Comparison of ENCODE assay signal across 29 cellular contexts in the genomic region with DNA sequence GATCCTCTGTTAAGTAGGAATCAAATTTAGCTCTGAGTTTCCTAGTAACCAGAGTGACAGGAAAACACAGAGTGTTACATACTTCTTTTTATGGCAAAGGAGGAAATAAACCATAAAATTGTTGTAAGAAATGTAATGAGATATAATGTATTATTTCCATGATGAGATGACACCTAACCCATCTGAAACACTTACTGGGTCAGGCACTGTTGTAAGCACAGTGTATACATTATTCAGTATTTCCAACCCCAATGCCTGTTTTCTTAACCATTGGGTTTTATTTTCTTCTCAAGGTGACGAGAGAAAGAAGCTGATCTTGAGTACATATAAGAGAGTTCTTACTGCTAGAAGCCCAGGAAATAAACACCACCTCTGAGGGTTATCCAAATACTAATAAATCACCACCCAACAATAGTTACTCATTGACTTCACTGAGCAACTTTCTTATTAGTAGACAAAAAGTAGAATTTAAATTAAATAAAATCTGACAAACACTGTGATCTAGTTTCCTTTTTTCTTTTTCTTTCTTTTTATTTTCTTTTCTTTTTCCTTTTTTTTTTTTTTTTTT. TPM values are rescaled to one million over a fixed set of nuclear protein-coding genes. Genes with fewer than 3 reads are reported as not detected.
DNase-seq lines count a peak whose midpoint lies in the region; ATAC-seq, FAIRE-seq and TF ChIP-seq lines count a peak whose summit lies in the region.
"Had no signal": no experiment of that assay in that cellular context is flagged by ENCODE, and none has a peak within 500 bp of the region (broad histone marks: within the 10 kb centered on the region; RNA-seq: fewer than 3 reads in every experiment).

No MANE protein-coding gene starts in this region.

- DNase-seq in activated CD4-positive, alpha-beta T cell treated with anti-CD3 and anti-CD28 coated beads, Interleukin-2, amount 10 ng/mL, durations not matched to agents 24 days and 14 days, result peak; percentile 57
- DNase-seq in activated CD4-positive, alpha-beta T cell treated with anti-CD3 and anti-CD28 coated beads, Interleukin-2, amount 50 U/mL, for 4 hours, result no peak
- DNase-seq in endothelial cell of umbilical vein (ENCODE audit: low read depth, low spot score), result peak; percentile 16
- no peak for DNase-seq in stimulated activated effector memory CD8-positive, alpha-beta T cell treated with anti-CD3 and anti-CD28 coated beads, Interleukin-12 subunit alpha, Interleukin-12 subunit beta, amount 100 ng/mL, for 72 hours (ENCODE audit: low spot score in 2 of 2)
- no peak for DNase-seq in mesothelial cell of epicardium (ENCODE audit: low spot score in 2 of 2, unreplicated experiment in 2 of 2)
- DNase-seq in H7, result no peak
- no peak for DNase-seq in NCI-H69 (lab: John Stamatoyannopoulos, UW)
- DNase-seq: activated CD4-positive, CD25-positive, alpha-beta regulatory T cell treated with anti-CD3 and anti-CD28 coated beads, Interleukin-2, amount 50 U/mL, for 72 hours; Caco-2; cerebellar nuclear complex; dorsolateral prefrontal cortex; glutamatergic neuron; KG1; left cardiac atrium; NCI-H2227 treated with DMSO at 0.1 percent for 48 hours; NCI-H748 treated with DMSO at 0.1 percent for 48 hours; occipital lobe; RPMI8226; stimulated activated CD4-positive, alpha-beta T cell treated with anti-CD3 and anti-CD28 coated beads, Interleukin-1b, Interleukin-23, amount 100 ng/mL, for 48 hours; T-helper 1 cell had no signal

- POLR2A ChIA-PET in endothelial cell of umbilical vein (lab: Charles Lee), result no interaction called here

- CTCF ChIA-PET in endothelial cell of umbilical vein (lab: Charles Lee), result interaction anchor here (0.7 kb wide), 1 partner anchor 20 kb away, joined by 3 read pairs; no protein-coding TSS in a partner anchor

- H3K27me3 ChIP-seq in Loucy (ENCODE audit: insufficient read depth, low read length, poor library complexity, severe bottlenecking) (no peaks in the 10 kb centered on the region), endothelial cell of umbilical vein (ENCODE audit: control insufficient read depth in 2 of 2, insufficient read depth in 2 of 2, low read length in 2 of 2) (no peaks in the 10 kb centered on the region), H7 (ENCODE audit: control insufficient read depth, insufficient read depth, low read length) (no peaks in the 10 kb centered on the region)
- H3K27me3 ChIP-seq: BLaER1, dorsolateral prefrontal cortex had no signal

- H3K27ac ChIP-seq in endothelial cell of umbilical vein (ENCODE audit: insufficient read depth, low read depth, low read length), result no peak overlapping the region
- H3K27ac ChIP-seq: BLaER1, dorsolateral prefrontal cortex, skin epidermis had no signal

- H3K36me3 ChIP-seq in Loucy (ENCODE audit: insufficient read depth, low read length) (no peaks in the 10 kb centered on the region), endothelial cell of umbilical vein (ENCODE audit: control insufficient read depth in 2 of 2, extremely low read depth in 1 of 2, insufficient read depth in 2 of 2, low read length in 2 of 2) (no peaks in the 10 kb centered on the region), H7 (replicated peaks; ENCODE audit: control insufficient read depth, insufficient read depth, low read length) (no peaks in the 10 kb centered on the region)
- H3K36me3 ChIP-seq: BLaER1 had no signal

- peak; percentile 76 for ATAC-seq in stimulated activated effector memory CD8-positive, alpha-beta T cell treated with anti-CD3 and anti-CD28 coated beads, Interleukin-12 subunit alpha, Interleukin-12 subunit beta, amount 100 ng/mL, for 72 hours
- ATAC-seq: left cardiac atrium had no signal

- no peaks in the 10 kb centered on the region for H3K9me3 Mint-ChIP-seq in activated CD4-positive, alpha-beta T cell treated with anti-CD3 and anti-CD28 coated beads, Interleukin-2, amount 10 ng/mL, durations not matched to agents 24 days and 14 days
- no peaks in the 10 kb centered on the region for H3K9me3 Mint-ChIP-seq in stimulated activated effector memory CD8-positive, alpha-beta T cell treated with anti-CD3 and anti-CD28 coated beads, Interleukin-12 subunit alpha, Interleukin-12 subunit beta, amount 100 ng/mL, for 72 hours
- no peaks in the 10 kb centered on the region for H3K9me3 Mint-ChIP-seq in mesothelial cell of epicardium
- H3K9me3 Mint-ChIP-seq: activated T-helper 2 cell treated with anti-CD3 and anti-CD28 coated beads, Interferon-gamma antibody, Interleukin-2, Interleukin-4, amounts not matched to agents 10 μg/mL and 5 μg/mL and 100 μg/mL, durations not matched to agents 14 hours and 24 hours and 36 hours; memory B cell had no signal

- no peaks in the 10 kb centered on the region for H3K4me1 Mint-ChIP-seq in activated CD4-positive, alpha-beta T cell treated with anti-CD3 and anti-CD28 coated beads, Interleukin-2, amount 10 ng/mL, durations not matched to agents 24 days and 14 days
- H3K4me1 Mint-ChIP-seq in stimulated activated effector memory CD8-positive, alpha-beta T cell treated with anti-CD3 and anti-CD28 coated beads, Interleukin-12 subunit alpha, Interleukin-12 subunit beta, amount 100 ng/mL, for 72 hours, result no peaks in the 10 kb centered on the region
- no peaks in the 10 kb centered on the region for H3K4me1 Mint-ChIP-seq in mesothelial cell of epicardium
- H3K4me1 Mint-ChIP-seq: memory B cell had no signal

- dilution Hi-C loops in endothelial cell of umbilical vein (cut with MboI; ENCODE audit: extremely low pct_ligation_motif_present, low sequenced_read_pairs), result no loop called here

- FAIRE-seq in endothelial cell of umbilical vein (lab: Jason Lieb, UNC), result no peak
- FAIRE-seq: urothelium cell line had no signal

- H3K9me1 ChIP-seq in endothelial cell of umbilical vein (replicated peaks; ENCODE audit: control insufficient read depth, extremely low read depth, insufficient read depth, low read length), result no peaks in the 10 kb centered on the region

- no peaks in the 10 kb centered on the region for H3K9me2 ChIP-seq in Loucy (replicated peaks; ENCODE audit: low read depth, low read length)

- no peak for TF ChIP-seq CTCF in Loucy (conservative IDR thresholded peaks at IDR 0.05; ENCODE audit: low read length)
- no peak for TF ChIP-seq CTCF in endothelial cell of umbilical vein (IDR thresholded peaks at IDR 0.05; ENCODE audit: extremely low read depth in 1 of 2, insufficient read depth in 1 of 2, low read depth in 1 of 2, low read length in 2 of 2)
- TF ChIP-seq CTCF in mesothelial cell of epicardium (IDR thresholded peaks at IDR 0.05; ENCODE audit: unreplicated experiment), result no peak

- H3K4me3 ChIP-seq in Loucy (ENCODE audit: low read length, poor library complexity, severe bottlenecking) (no peak overlapping the region), endothelial cell of umbilical vein (replicated peaks in 1 of 3; ENCODE audit: insufficient read depth in 1 of 3, low read depth in 1 of 3, low read length in 3 of 3) (no peak overlapping the region), H7 (ENCODE audit: insufficient read depth, low read depth, low read length) (no peak overlapping the region)
- H3K4me3 ChIP-seq: BLaER1, dorsolateral prefrontal cortex, skin epidermis had no signal

- no peak overlapping the region for H3K27ac Mint-ChIP-seq in activated CD4-positive, alpha-beta T cell treated with anti-CD3 and anti-CD28 coated beads, Interleukin-2, amount 10 ng/mL, durations not matched to agents 24 days and 14 days
- no peak overlapping the region for H3K27ac Mint-ChIP-seq in stimulated activated effector memory CD8-positive, alpha-beta T cell treated with anti-CD3 and anti-CD28 coated beads, Interleukin-12 subunit alpha, Interleukin-12 subunit beta, amount 100 ng/mL, for 72 hours
- no peak overlapping the region for H3K27ac Mint-ChIP-seq in mesothelial cell of epicardium
- H3K27ac Mint-ChIP-seq: activated T-helper 2 cell treated with anti-CD3 and anti-CD28 coated beads, Interferon-gamma antibody, Interleukin-2, Interleukin-4, amounts not matched to agents 10 μg/mL and 5 μg/mL and 100 μg/mL, durations not matched to agents 14 hours and 24 hours and 36 hours; memory B cell had no signal

- H3K79me2 ChIP-seq in Loucy (ENCODE audit: insufficient read depth, low read length) (no peaks in the 10 kb centered on the region), endothelial cell of umbilical vein (ENCODE audit: control insufficient read depth, insufficient read depth, low read length) (no peaks in the 10 kb centered on the region)

- H2AFZ ChIP-seq in Loucy (ENCODE audit: low read length) (peak overlapping the region; percentile 74; the same call in 1 of the 2 replicates), endothelial cell of umbilical vein (ENCODE audit: low read depth, low read length) (no peak overlapping the region)

- H3K4me1 ChIP-seq in Loucy (ENCODE audit: insufficient read depth, low read length, poor library complexity, severe bottlenecking) (peaks cover 18% of the 10 kb centered on the region), endothelial cell of umbilical vein (ENCODE audit: control insufficient read depth, extremely low read depth, insufficient read depth, low read length) (peaks cover 4% of the 10 kb centered on the region)
- H3K4me1 ChIP-seq: BLaER1, Caco-2 had no signal

- no peak for TF ChIP-seq POLR2A in endothelial cell of umbilical vein (IDR thresholded peaks at IDR 0.05; ENCODE audit: low read depth, low read length)

- no TSS peak for BruUV-seq in endothelial cell of umbilical vein (replicated peaks; lab: Mats Ljungman, UMichigan)

- H3K9me3 ChIP-seq in Loucy (ENCODE audit: insufficient read depth, low read depth, low read length) (no peaks in the 10 kb centered on the region), endothelial cell of umbilical vein (replicated peaks; ENCODE audit: control insufficient read depth, insufficient read depth, low read length) (no peaks in the 10 kb centered on the region)
- H3K9me3 ChIP-seq: BLaER1, Caco-2 had no signal

- H3F3A ChIP-seq in Loucy (ENCODE audit: low read depth), result no peaks in the 10 kb centered on the region; the same call in 1 of the 2 replicates

- no peaks in the 10 kb centered on the region for H3K27me3 Mint-ChIP-seq in activated CD4-positive, alpha-beta T cell treated with anti-CD3 and anti-CD28 coated beads, Interleukin-2, amount 10 ng/mL, durations not matched to agents 24 days and 14 days
- H3K27me3 Mint-ChIP-seq in mesothelial cell of epicardium (ENCODE audit: low read depth), result no peaks in the 10 kb centered on the region
- H3K27me3 Mint-ChIP-seq: memory B cell had no signal

- H3K4me3 Mint-ChIP-seq in activated CD4-positive, alpha-beta T cell treated with anti-CD3 and anti-CD28 coated beads, Interleukin-2, amount 10 ng/mL, durations not matched to agents 24 days and 14 days, result no peak overlapping the region
- no peak overlapping the region for H3K4me3 Mint-ChIP-seq in stimulated activated effector memory CD8-positive, alpha-beta T cell treated with anti-CD3 and anti-CD28 coated beads, Interleukin-12 subunit alpha, Interleukin-12 subunit beta, amount 100 ng/mL, for 72 hours
- no peak overlapping the region for H3K4me3 Mint-ChIP-seq in mesothelial cell of epicardium
- H3K4me3 Mint-ChIP-seq: memory B cell had no signal

- no peak overlapping the region for H3K9ac ChIP-seq in Loucy (ENCODE audit: low read depth, low read length, poor library complexity, severe bottlenecking)
- no peak overlapping the region for H3K9ac ChIP-seq in endothelial cell of umbilical vein (replicated peaks; ENCODE audit: extremely low read depth, insufficient read depth, low read length)
- H3K9ac ChIP-seq: BLaER1 had no signal

- intact Hi-C loops in activated CD4-positive, alpha-beta T cell treated with anti-CD3 and anti-CD28 coated beads, Interleukin-2, amount 10 ng/mL, durations not matched to agents 24 days and 14 days (cut with micrococcal nuclease), result loop anchor here (10.0 kb wide), 1 partner anchor 220 kb away; no protein-coding TSS in a partner anchor
- intact Hi-C loops in endothelial cell of umbilical vein (cut with micrococcal nuclease), result no loop called here

- no peaks in the 10 kb centered on the region for H4K20me1 ChIP-seq in Loucy (ENCODE audit: insufficient read depth, low read length, poor library complexity, severe bottlenecking)
- H4K20me1 ChIP-seq in endothelial cell of umbilical vein (replicated peaks; ENCODE audit: control insufficient read depth, extremely low read depth, insufficient read depth, low read length), result no peaks in the 10 kb centered on the region
- H4K20me1 ChIP-seq: BLaER1 had no signal

- H3K36me3 Mint-ChIP-seq in activated CD4-positive, alpha-beta T cell treated with anti-CD3 and anti-CD28 coated beads, Interleukin-2, amount 10 ng/mL, durations not matched to agents 24 days and 14 days (ENCODE audit: low read depth), result no peaks in the 10 kb centered on the region
- no peaks in the 10 kb centered on the region for H3K36me3 Mint-ChIP-seq in stimulated activated effector memory CD8-positive, alpha-beta T cell treated with anti-CD3 and anti-CD28 coated beads, Interleukin-12 subunit alpha, Interleukin-12 subunit beta, amount 100 ng/mL, for 72 hours
- H3K36me3 Mint-ChIP-seq in mesothelial cell of epicardium, result no peaks in the 10 kb centered on the region

- H3K4me2 ChIP-seq in Loucy (ENCODE audit: low read depth, low read length, poor library complexity, severe bottlenecking), result peak overlapping the region; percentile 16
- H3K4me2 ChIP-seq in endothelial cell of umbilical vein (ENCODE audit: insufficient read depth, low read length), result no peak overlapping the region
- H3K4me2 ChIP-seq: BLaER1 had no signal

RNA-seq across cellular contexts. Expression of a gene that starts 4.2 kb away (rescaled TPM):
- not detected in 2 replicates for total RNA-seq in activated CD4-positive, alpha-beta T cell treated with anti-CD3 and anti-CD28 coated beads, Interleukin-2, amount 10 ng/mL, durations not matched to agents 24 days and 14 days
- total RNA-seq in endothelial cell of umbilical vein, result 0.05 TPM in 1 of 2 replicates, not detected in the other
- polyA plus RNA-seq in endothelial cell of umbilical vein, result 0.05 and 0.07 TPM in 2 replicates
- polyA plus RNA-seq in endothelial cell of umbilical vein (2011; cell fraction: cytosol; rRNA removed), result 0.05 and 0.10 TPM in 2 replicates
- polyA plus RNA-seq in endothelial cell of umbilical vein (2011; cell fraction: nucleus; rRNA removed), result 0.03 and 0.13 TPM in 2 replicates
- polyA plus RNA-seq in endothelial cell of umbilical vein (2012), result 0.03 and 0.10 TPM in 2 replicates
- polyA minus RNA-seq in endothelial cell of umbilical vein, result 0.08 and 0.49 TPM in 2 replicates
- not detected for polyA minus RNA-seq in endothelial cell of umbilical vein (2011; cell fraction: cytosol; rRNA and poly(A)+ RNA removed)
- polyA minus RNA-seq in endothelial cell of umbilical vein (2011; cell fraction: nucleus; rRNA and poly(A)+ RNA removed), result 0.29 TPM in 2 replicates
- total RNA-seq in mesothelial cell of epicardium, result not detected in 3 replicates
- total RNA-seq in H7 (2014; rRNA removed; shearing (Covaris generic)), result not detected in 2 replicates
- total RNA-seq: activated T-helper 2 cell treated with anti-CD3 and anti-CD28 coated beads, Interferon-gamma antibody, Interleukin-2, Interleukin-4, amounts not matched to agents 10 μg/mL and 5 μg/mL and 100 μg/mL, durations not matched to agents 14 hours and 24 hours and 36 hours; Caco-2; HT1080; occipital lobe; SK-MEL-5; temporal lobe had no signal

RNA-seq across cellular contexts. Expression of a gene that starts 32.3 kb away (rescaled TPM):
- total RNA-seq in activated CD4-positive, alpha-beta T cell treated with anti-CD3 and anti-CD28 coated beads, Interleukin-2, amount 10 ng/mL, durations not matched to agents 24 days and 14 days, result not detected in 2 replicates
- total RNA-seq in endothelial cell of umbilical vein (not detected in 2 replicates), mesothelial cell of epicardium (0.14 to 0.36 TPM (median 0.22 TPM) in 3 replicates)
- not detected in 2 replicates for polyA plus RNA-seq in endothelial cell of umbilical vein
- not detected in 2 replicates for polyA plus RNA-seq in endothelial cell of umbilical vein (2011; cell fraction: cytosol; rRNA removed)
- not detected in 2 replicates for polyA plus RNA-seq in endothelial cell of umbilical vein (2011; cell fraction: nucleus; rRNA removed)
- not detected in 2 replicates for polyA plus RNA-seq in endothelial cell of umbilical vein (2012)
- polyA minus RNA-seq in endothelial cell of umbilical vein, result not detected in 2 replicates
- polyA minus RNA-seq in endothelial cell of umbilical vein (2011; cell fraction: cytosol; rRNA and poly(A)+ RNA removed), result not detected
- polyA minus RNA-seq in endothelial cell of umbilical vein (2011; cell fraction: nucleus; rRNA and poly(A)+ RNA removed), result not detected in 2 replicates
- total RNA-seq in H7 (2014; rRNA removed; shearing (Covaris generic)), result not detected in 2 replicates
- total RNA-seq: activated T-helper 2 cell treated with anti-CD3 and anti-CD28 coated beads, Interferon-gamma antibody, Interleukin-2, Interleukin-4, amounts not matched to agents 10 μg/mL and 5 μg/mL and 100 μg/mL, durations not matched to agents 14 hours and 24 hours and 36 hours; HT1080; left cardiac atrium; occipital lobe; SK-MEL-5 had no signal

RNA-seq across cellular contexts. Expression of a gene that starts 42.0 kb away (rescaled TPM):
- not detected in 2 replicates for total RNA-seq in activated CD4-positive, alpha-beta T cell treated with anti-CD3 and anti-CD28 coated beads, Interleukin-2, amount 10 ng/mL, durations not matched to agents 24 days and 14 days
- total RNA-seq in endothelial cell of umbilical vein (not detected in 2 replicates), mesothelial cell of epicardium (0.16 to 0.47 TPM (median 0.18 TPM) in 3 replicates)
- polyA plus RNA-seq in endothelial cell of umbilical vein, result not detected in 2 replicates
- polyA plus RNA-seq in endothelial cell of umbilical vein (2011; cell fraction: cytosol; rRNA removed), result not detected in 2 replicates
- not detected in 2 replicates for polyA plus RNA-seq in endothelial cell of umbilical vein (2011; cell fraction: nucleus; rRNA removed)
- polyA plus RNA-seq in endothelial cell of umbilical vein (2012), result not detected in 2 replicates
- not detected in 2 replicates for polyA minus RNA-seq in endothelial cell of umbilical vein
- polyA minus RNA-seq in endothelial cell of umbilical vein (2011; cell fraction: cytosol; rRNA and poly(A)+ RNA removed), result not detected
- polyA minus RNA-seq in endothelial cell of umbilical vein (2011; cell fraction: nucleus; rRNA and poly(A)+ RNA removed), result not detected in 2 replicates
- not detected in 2 replicates for total RNA-seq in H7 (2014; rRNA removed; shearing (Covaris generic))
- total RNA-seq: activated T-helper 2 cell treated with anti-CD3 and anti-CD28 coated beads, Interferon-gamma antibody, Interleukin-2, Interleukin-4, amounts not matched to agents 10 μg/mL and 5 μg/mL and 100 μg/mL, durations not matched to agents 14 hours and 24 hours and 36 hours; Caco-2; HT1080; occipital lobe; SK-MEL-5; temporal lobe had no signal

Comparison
In these comparisons a context has a peak if more than half of its experiments do, and no peak if none do; other contexts are left out.
1. DNase-seq: peak in activated CD4-positive, alpha-beta T cell treated with anti-CD3 and anti-CD28 coated beads, Interleukin-2, amount 10 ng/mL, durations not matched to agents 24 days and 14 days (single experiment) and endothelial cell of umbilical vein (single experiment); none in activated CD4-positive, alpha-beta T cell treated with anti-CD3 and anti-CD28 coated beads, Interleukin-2, amount 50 U/mL, for 4 hours (0 of 2), stimulated activated effector memory CD8-positive, alpha-beta T cell treated with anti-CD3 and anti-CD28 coated beads, Interleukin-12 subunit alpha, Interleukin-12 subunit beta, amount 100 ng/mL, for 72 hours (0 of 2), mesothelial cell of epicardium (0 of 2), H7 (single experiment) and NCI-H69 (single experiment).